In genomic region chr7:189719-190118, GRCh38 we compare ENCODE assay signal across 25 cellular contexts.
"Had no signal": no experiment of that assay in that cellular context is flagged by ENCODE, and none has a peak within 500 bp of the region (broad histone marks: within the 10 kb centered on the region; RNA-seq: fewer than 3 reads in every experiment).

No MANE protein-coding gene starts in this region.

- FAIRE-seq: islet of Langerhans had no signal

- DNase-seq: activated CD4-positive, alpha-beta T cell treated with anti-CD3 and anti-CD28 coated beads for 4 hours; activated CD4-positive, alpha-beta T cell treated with anti-CD3 and anti-CD28 coated beads, Interleukin-2, amount 50 U/mL, for 48 hours; activated CD8-positive, alpha-beta memory T cell treated with anti-CD3 and anti-CD28 coated beads for 24 hours; activated effector memory CD4-positive, alpha-beta T cell treated with Interleukin-2 at 50 U/mL for 16 hours; activated naive CD4-positive, alpha-beta T cell treated with Interleukin-2 at 50 U/mL for 16 hours; effector CD4-positive, alpha-beta T cell; foreskin keratinocyte; heart right ventricle; left ventricle myocardium superior; mucosa of descending colon; occipital lobe; spleen; stimulated activated naive CD4-positive, alpha-beta T cell; T-helper 1 cell; tibial artery had no signal

- H3K27me3 ChIP-seq: ascending aorta, breast epithelium, esophagus muscularis mucosa, foreskin keratinocyte, suprapubic skin, tibial artery had no signal

- H3K36me3 ChIP-seq: ascending aorta, breast epithelium, esophagus muscularis mucosa, spleen, suprapubic skin, tibial artery had no signal

- H3K27ac Mint-ChIP-seq: activated naive CD8-positive, alpha-beta T cell; dendritic cell treated with granulocyte-macrophage colony-stimulating factor and Interleukin-4, amounts not matched to agents 40 ng/mL and 50 ng/mL, for 4 days; T-helper 2 cell treated with Interferon-gamma antibody and Interleukin-4, amounts not matched to agents 5 μg/mL and 100 μg/mL, for 36 hours had no signal

- H3K4me3 Mint-ChIP-seq: activated naive CD8-positive, alpha-beta T cell; central memory CD8-positive, alpha-beta T cell; dendritic cell treated with granulocyte-macrophage colony-stimulating factor and Interleukin-4, amounts not matched to agents 40 ng/mL and 50 ng/mL, for 4 days; T-helper 2 cell treated with Interferon-gamma antibody and Interleukin-4, amounts not matched to agents 5 μg/mL and 100 μg/mL, for 36 hours had no signal

- H3K9me3 Mint-ChIP-seq: central memory CD8-positive, alpha-beta T cell; dendritic cell treated with granulocyte-macrophage colony-stimulating factor and Interleukin-4, amounts not matched to agents 40 ng/mL and 50 ng/mL, for 4 days; T-helper 2 cell treated with Interferon-gamma antibody and Interleukin-4, amounts not matched to agents 5 μg/mL and 100 μg/mL, for 36 hours had no signal

- H3K4me3 ChIP-seq: ascending aorta, breast epithelium, esophagus muscularis mucosa, heart right ventricle, mucosa of descending colon, spleen, suprapubic skin, tibial artery had no signal

- H3K9me3 ChIP-seq: ascending aorta, breast epithelium, esophagus muscularis mucosa, mucosa of descending colon, spleen, suprapubic skin, tibial artery had no signal

- ATAC-seq: foreskin keratinocyte, heart right ventricle, left ventricle myocardium superior, mucosa of descending colon, right cardiac atrium had no signal

- H3K4me1 ChIP-seq: foreskin keratinocyte had no signal

- H3K36me3 Mint-ChIP-seq: activated naive CD8-positive, alpha-beta T cell had no signal

- H3K27ac ChIP-seq: ascending aorta, breast epithelium, foreskin keratinocyte, spleen, suprapubic skin, tibial artery had no signal

- H3K4me1 Mint-ChIP-seq: central memory CD8-positive, alpha-beta T cell had no signal
